19 cellular contexts compared by ENCODE assay signal in genomic region chr2:133993160-133993559, GRCh38.
DNase-seq lines count a peak whose midpoint lies in the region; ATAC-seq and TF ChIP-seq lines count a peak whose summit lies in the region.
"Had no signal": no experiment of that assay in that cellular context is flagged by ENCODE, and none has a peak within 500 bp of the region (broad histone marks: within the 10 kb centered on the region; RNA-seq: fewer than 3 reads in every experiment).

No MANE protein-coding gene starts in this region.

- TF ChIP-seq CTCF in WERI-Rb-1 (IDR thresholded peaks at IDR 0.05; ENCODE audit: low read depth, low read length) (no peak), heart left ventricle (IDR thresholded peaks at IDR 0.05) (no peak), psoas muscle (IDR thresholded peaks at IDR 0.05) (no peak)

- H3K4me1 ChIP-seq in heart left ventricle: peaks cover 0 to 17% (median 0%) of the 10 kb centered on the region in 12 donors
- no peaks in the 10 kb centered on the region for H3K4me1 ChIP-seq in psoas muscle
- H3K4me1 ChIP-seq: adrenal gland had no signal

- 21 to 25% (median 22%) methylated on average over 3 of the region's 3 CpGs for WGBS in heart left ventricle, 4 donors
- 15 to 19% (median 18%) methylated on average over 3 of the region's 3 CpGs for WGBS in psoas muscle, 3 donors

- H3K27ac ChIP-seq in WERI-Rb-1: peak overlapping the region; percentile 56
- H3K27ac ChIP-seq in heart left ventricle: peak overlapping the region in 7 of 12 donors; percentile 1 to 63 (median 38)
- H3K27ac ChIP-seq in psoas muscle: no peak overlapping the region
- H3K27ac ChIP-seq: adrenal gland had no signal

- no peaks in the 10 kb centered on the region for H3K36me3 ChIP-seq in WERI-Rb-1
- no peaks in the 10 kb centered on the region for H3K36me3 ChIP-seq in heart left ventricle
- H3K36me3 ChIP-seq in psoas muscle (ENCODE audit: insufficient read depth in 1 of 2, low read depth in 1 of 2): no peaks in the 10 kb centered on the region
- H3K36me3 ChIP-seq: adrenal gland had no signal

- no peaks in the 10 kb centered on the region for H3K9me3 ChIP-seq in WERI-Rb-1 (ENCODE audit: severe bottlenecking)
- H3K9me3 ChIP-seq in heart left ventricle: peaks cover 0 to 8% (median 0%) of the 10 kb centered on the region in 12 donors
- H3K9me3 ChIP-seq in psoas muscle: no peaks in the 10 kb centered on the region
- H3K9me3 ChIP-seq: adrenal gland had no signal

- H3K27me3 ChIP-seq in WERI-Rb-1 (ENCODE audit: insufficient read depth, low read depth, severe bottlenecking) (no peaks in the 10 kb centered on the region), heart left ventricle (no peaks in the 10 kb centered on the region), psoas muscle (ENCODE audit: insufficient read depth in 3 of 3, low read length in 2 of 3) (no peaks in the 10 kb centered on the region)
- H3K27me3 ChIP-seq: adrenal gland had no signal

- ATAC-seq in heart left ventricle (peak; percentile 65 to 90 (median 76)), psoas muscle (peak; percentile 60 to 91 (median 80))
- ATAC-seq: activated CD4-positive, CD25-positive, alpha-beta regulatory T cell treated with anti-CD3 and anti-CD28 coated beads, Interleukin-2, amount 50 U/mL, for 24 hours; activated CD8-positive, alpha-beta T cell treated with anti-CD3 and anti-CD28 coated beads, Interleukin-2, amount 10 ng/mL, durations not matched to agents 7 days and 5 days had no signal

- no peak for TF ChIP-seq POLR2A in heart left ventricle (IDR thresholded peaks at IDR 0.05)

- no peak overlapping the region for H3K4me3 ChIP-seq in WERI-Rb-1 (ENCODE audit: low read depth, low read length)
- no peak overlapping the region for H3K4me3 ChIP-seq in heart left ventricle
- no peak overlapping the region for H3K4me3 ChIP-seq in psoas muscle
- H3K4me3 ChIP-seq: adrenal gland had no signal

- DNase-seq in NCI-H1694 treated with DMSO at 0.1 percent for 48 hours (lab: John Stamatoyannopoulos, UW): peak; percentile 12
- no peak for DNase-seq in NCI-H1694 (lab: John Stamatoyannopoulos, UW)
- DNase-seq in WERI-Rb-1: peak; percentile 87
- DNase-seq in heart left ventricle: peak in 2 of 5 donors; percentile 45 to 53
- no peak for DNase-seq in psoas muscle
- DNase-seq in activated CD4-positive, CD25-positive, alpha-beta regulatory T cell (lab: John Stamatoyannopoulos, UW): no peak
- DNase-seq in KBM-7: no peak
- DNase-seq in stimulated activated CD8-positive, alpha-beta memory T cell treated with anti-CD3 and anti-CD28 coated beads, Interleukin-4, amount 100 ng/mL, for 48 hours: no peak
- DNase-seq: activated CD8-positive, alpha-beta T cell treated with anti-CD3 and anti-CD28 coated beads, Interleukin-2, amount 10 ng/mL, durations not matched to agents 7 days and 5 days; activated T-cell treated with anti-CD3 and anti-CD28 coated beads, Interleukin-2, amount 50 U/mL, for 1 hour; DND-41; foreskin melanocyte; mammary epithelial cell; NCI-H1105; NCI-H2081 treated with DMSO at 0.1 percent for 48 hours; NCI-H510A; trophoblast cell had no signal

- intact Hi-C loops in heart left ventricle (cut with DNase I): loop anchor here in 2 of 10 donors (10.0 kb wide), 1 partner anchor 108 kb away; no protein-coding TSS in a partner anchor
- intact Hi-C loops in psoas muscle (cut with DNase I): no loop called here

- in situ Hi-C loops in KBM-7 (cut with MboI; ENCODE audit: low pct_unique_long_range_greater_than_20kb, low sequenced_read_pairs): loop anchor here (25.0 kb wide), 1 partner anchor 94 kb away; no protein-coding TSS in a partner anchor

Comparison
In these comparisons a context has a peak if more than half of its experiments do, and no peak if none do; other contexts are left out.
1. DNase-seq: peak in NCI-H1694 treated with DMSO at 0.1 percent for 48 hours (single experiment) and WERI-Rb-1 (single experiment); none in NCI-H1694 (single experiment), psoas muscle (0 of 2), activated CD4-positive, CD25-positive, alpha-beta regulatory T cell (0 of 4), KBM-7 (single experiment) and stimulated activated CD8-positive, alpha-beta memory T cell treated with anti-CD3 and anti-CD28 coated beads, Interleukin-4, amount 100 ng/mL, for 48 hours (single experiment).